In the genomic region with DNA sequence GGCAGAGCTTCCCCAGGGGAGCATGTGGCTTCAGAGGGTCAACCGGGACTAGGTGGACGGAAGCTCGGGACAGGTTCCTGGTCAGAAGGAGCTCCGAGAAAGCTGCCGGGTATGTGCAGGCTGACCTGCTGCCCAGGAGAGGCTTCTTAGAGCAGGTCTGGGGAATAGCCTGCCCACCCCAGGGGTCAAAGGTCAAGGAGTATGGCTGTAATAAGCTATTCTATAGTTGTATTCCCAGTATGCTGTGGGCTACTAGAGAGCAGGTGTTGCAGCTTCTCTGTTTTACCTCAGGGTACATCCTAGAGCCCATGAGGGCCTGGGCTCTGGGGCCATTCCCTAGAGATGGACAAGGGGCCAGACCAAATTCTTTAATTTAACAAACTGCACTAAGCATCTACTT, we compare ENCODE assay signal across 21 cellular contexts.
DNase-seq lines count a peak whose midpoint lies in the region; ATAC-seq and TF ChIP-seq lines count a peak whose summit lies in the region.
"Had no signal": no experiment of that assay in that cellular context is flagged by ENCODE, and none has a peak within 500 bp of the region (broad histone marks: within the 10 kb centered on the region; RNA-seq: fewer than 3 reads in every experiment).

No MANE protein-coding gene starts in this region.

- H3K9me3 Mint-ChIP-seq in WTC11 (no peaks in the 10 kb centered on the region), glutamatergic neuron (ENCODE audit: unreplicated experiment) (peaks cover 4% of the 10 kb centered on the region)
- H3K9me3 Mint-ChIP-seq in dendritic cell treated with granulocyte-macrophage colony-stimulating factor and Interleukin-4, amounts not matched to agents 40 ng/mL and 50 ng/mL, for 4 days: no peaks in the 10 kb centered on the region
- H3K9me3 Mint-ChIP-seq: CD4-positive, alpha-beta memory T cell; H9 had no signal

- CTCF ChIA-PET in WTC11 (lab: Charles Lee): interaction anchor here (0.9 to 3.6 kb wide), 4 partner anchors 39 to 289 kb away, joined by 3 to 22 read pairs (median 6); no protein-coding TSS in a partner anchor

- no peak for TF ChIP-seq CTCF in WTC11 (IDR thresholded peaks at IDR 0.05)
- no peak for TF ChIP-seq CTCF in glutamatergic neuron (IDR thresholded peaks at IDR 0.05; ENCODE audit: partially characterized antibody, unreplicated experiment)

- H3K27me3 Mint-ChIP-seq in WTC11 (ENCODE audit: low read depth): no peaks in the 10 kb centered on the region
- no peaks in the 10 kb centered on the region for H3K27me3 Mint-ChIP-seq in dendritic cell treated with granulocyte-macrophage colony-stimulating factor and Interleukin-4, amounts not matched to agents 40 ng/mL and 50 ng/mL, for 4 days
- no peaks in the 10 kb centered on the region for H3K27me3 Mint-ChIP-seq in glutamatergic neuron (ENCODE audit: unreplicated experiment)
- H3K27me3 Mint-ChIP-seq: CD4-positive, alpha-beta memory T cell had no signal

- H3K4me3 Mint-ChIP-seq in WTC11: no peak overlapping the region
- H3K4me3 Mint-ChIP-seq in dendritic cell treated with granulocyte-macrophage colony-stimulating factor and Interleukin-4, amounts not matched to agents 40 ng/mL and 50 ng/mL, for 4 days: no peak overlapping the region
- H3K4me3 Mint-ChIP-seq in glutamatergic neuron (ENCODE audit: unreplicated experiment): peak overlapping the region; percentile 12
- H3K4me3 Mint-ChIP-seq: CD14-positive monocyte; CD4-positive, alpha-beta memory T cell; H9 had no signal

- DNase-seq in WTC11 (ENCODE audit: low spot score) (no peak), glutamatergic neuron (no peak), RKO (ENCODE audit: low spot score) (no peak), pons (ENCODE audit: low spot score) (no peak)
- DNase-seq in activated CD4-positive, alpha-beta T cell treated with anti-CD3 and anti-CD28 coated beads, Interleukin-2, amount 50 U/mL, for 4 hours: no peak
- DNase-seq: 8988T; ACHN; AML-193; BE2C; Calu3; CD4-positive, alpha-beta memory T cell; COR-L47; DMS53; DMS79 treated with DMSO at 0.1 percent for 48 hours; GF-D8; GM23248 had no signal

- H3K4me1 Mint-ChIP-seq in WTC11 (peaks cover 15% of the 10 kb centered on the region), glutamatergic neuron (ENCODE audit: low read depth, unreplicated experiment) (peaks cover 36% of the 10 kb centered on the region)
- H3K4me1 Mint-ChIP-seq in dendritic cell treated with granulocyte-macrophage colony-stimulating factor and Interleukin-4, amounts not matched to agents 40 ng/mL and 50 ng/mL, for 4 days (ENCODE audit: low read depth): peaks cover 7% of the 10 kb centered on the region
- H3K4me1 Mint-ChIP-seq: CD14-positive monocyte; CD4-positive, alpha-beta memory T cell had no signal

- POLR2A ChIA-PET in WTC11 (lab: Charles Lee): no interaction called here

- H3K27ac Mint-ChIP-seq in WTC11 (peak overlapping the region; percentile 54; the same call in 1 of the 2 replicates), glutamatergic neuron (ENCODE audit: unreplicated experiment) (no peak overlapping the region)
- peak overlapping the region; percentile 25 for H3K27ac Mint-ChIP-seq in dendritic cell treated with granulocyte-macrophage colony-stimulating factor and Interleukin-4, amounts not matched to agents 40 ng/mL and 50 ng/mL, for 4 days

- no peak for ATAC-seq in WTC11
- ATAC-seq: A549, HCT116 had no signal

- intact Hi-C loops in dendritic cell treated with granulocyte-macrophage colony-stimulating factor and Interleukin-4, amounts not matched to agents 40 ng/mL and 50 ng/mL, for 4 days (cut with micrococcal nuclease): no loop called here

- H3K36me3 Mint-ChIP-seq in WTC11 (no peaks in the 10 kb centered on the region), glutamatergic neuron (ENCODE audit: unreplicated experiment) (no peaks in the 10 kb centered on the region)
- peaks cover 87% of the 10 kb centered on the region for H3K36me3 Mint-ChIP-seq in dendritic cell treated with granulocyte-macrophage colony-stimulating factor and Interleukin-4, amounts not matched to agents 40 ng/mL and 50 ng/mL, for 4 days (ENCODE audit: low read depth)

TF ChIP-seq in WTC11, 78 proteins besides CTCF, POLR2A, EP300 and RAD21:
- TF ChIP-seq, protein P1, sequence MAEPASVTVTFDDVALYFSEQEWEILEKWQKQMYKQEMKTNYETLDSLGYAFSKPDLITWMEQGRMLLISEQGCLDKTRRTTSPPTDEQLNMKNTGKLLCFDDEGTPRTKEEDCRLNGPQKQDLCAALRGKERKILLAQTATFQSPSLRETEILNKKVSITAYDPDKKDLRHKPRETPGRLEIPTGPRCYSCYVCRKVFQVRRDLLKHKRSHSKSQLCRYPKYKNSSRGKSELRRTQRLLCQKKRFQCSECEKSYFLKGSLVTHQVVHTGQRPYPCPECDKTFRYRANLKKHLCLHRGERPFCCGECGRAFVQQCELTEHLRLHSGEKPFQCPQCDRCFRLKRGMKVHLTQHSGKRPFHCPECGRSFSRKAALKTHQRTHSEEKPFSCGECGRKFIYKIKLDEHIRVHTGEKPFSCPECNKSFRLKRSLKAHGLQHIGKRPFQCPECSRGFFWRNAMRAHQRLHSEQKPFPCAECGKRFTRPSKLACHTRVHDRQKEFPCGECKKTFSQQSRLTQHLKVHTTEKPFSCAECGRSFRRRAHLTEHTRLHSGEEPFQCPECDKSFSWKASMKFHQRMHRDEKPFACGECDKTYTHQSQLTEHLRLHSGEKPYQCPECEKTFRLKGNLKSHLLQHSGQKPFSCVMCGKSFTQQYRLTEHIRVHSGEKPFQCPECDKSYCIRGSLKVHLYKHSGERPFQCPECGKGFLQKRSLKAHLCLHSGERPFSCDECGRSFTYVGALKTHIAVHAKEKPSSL (CRISPR knock-in tag; conservative IDR thresholded peaks at IDR 0.05): no peak
- TF ChIP-seq, protein P2, sequence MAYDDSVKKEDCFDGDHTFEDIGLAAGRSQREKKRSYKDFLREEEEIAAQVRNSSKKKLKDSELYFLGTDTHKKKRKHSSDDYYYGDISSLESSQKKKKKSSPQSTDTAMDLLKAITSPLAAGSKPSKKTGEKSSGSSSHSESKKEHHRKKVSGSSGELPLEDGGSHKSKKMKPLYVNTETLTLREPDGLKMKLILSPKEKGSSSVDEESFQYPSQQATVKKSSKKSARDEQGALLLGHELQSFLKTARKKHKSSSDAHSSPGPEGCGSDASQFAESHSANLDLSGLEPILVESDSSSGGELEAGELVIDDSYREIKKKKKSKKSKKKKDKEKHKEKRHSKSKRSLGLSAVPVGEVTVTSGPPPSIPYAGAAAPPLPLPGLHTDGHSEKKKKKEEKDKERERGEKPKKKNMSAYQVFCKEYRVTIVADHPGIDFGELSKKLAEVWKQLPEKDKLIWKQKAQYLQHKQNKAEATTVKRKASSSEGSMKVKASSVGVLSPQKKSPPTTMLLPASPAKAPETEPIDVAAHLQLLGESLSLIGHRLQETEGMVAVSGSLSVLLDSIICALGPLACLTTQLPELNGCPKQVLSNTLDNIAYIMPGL (CRISPR knock-in tag; IDR thresholded peaks at IDR 0.05): no peak
- TF ChIP-seq, protein P3, sequence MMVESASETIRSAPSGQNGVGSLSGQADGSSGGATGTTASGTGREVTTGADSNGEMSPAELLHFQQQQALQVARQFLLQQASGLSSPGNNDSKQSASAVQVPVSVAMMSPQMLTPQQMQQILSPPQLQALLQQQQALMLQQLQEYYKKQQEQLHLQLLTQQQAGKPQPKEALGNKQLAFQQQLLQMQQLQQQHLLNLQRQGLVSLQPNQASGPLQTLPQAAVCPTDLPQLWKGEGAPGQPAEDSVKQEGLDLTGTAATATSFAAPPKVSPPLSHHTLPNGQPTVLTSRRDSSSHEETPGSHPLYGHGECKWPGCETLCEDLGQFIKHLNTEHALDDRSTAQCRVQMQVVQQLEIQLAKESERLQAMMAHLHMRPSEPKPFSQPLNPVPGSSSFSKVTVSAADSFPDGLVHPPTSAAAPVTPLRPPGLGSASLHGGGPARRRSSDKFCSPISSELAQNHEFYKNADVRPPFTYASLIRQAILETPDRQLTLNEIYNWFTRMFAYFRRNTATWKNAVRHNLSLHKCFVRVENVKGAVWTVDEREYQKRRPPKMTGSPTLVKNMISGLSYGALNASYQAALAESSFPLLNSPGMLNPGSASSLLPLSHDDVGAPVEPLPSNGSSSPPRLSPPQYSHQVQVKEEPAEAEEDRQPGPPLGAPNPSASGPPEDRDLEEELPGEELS (CRISPR knock-in tag; IDR thresholded peaks at IDR 0.05): no peak
- TF ChIP-seq ZBTB21 (CRISPR knock-in tag; IDR thresholded peaks at IDR 0.05; ENCODE audit: borderline replicate concordance): no peak
- TF ChIP-seq ZNF219 (CRISPR knock-in tag; IDR thresholded peaks at IDR 0.05; ENCODE audit: borderline replicate concordance): no peak
- no peak for TF ChIP-seq TEAD1 (CRISPR knock-in tag; IDR thresholded peaks at IDR 0.05)
- no peak for TF ChIP-seq SP1 (CRISPR knock-in tag; conservative IDR thresholded peaks at IDR 0.05)
- TF ChIP-seq IRF2 (CRISPR knock-in tag; IDR thresholded peaks at IDR 0.05; ENCODE audit: borderline replicate concordance, low read depth): no peak
- no peak for TF ChIP-seq GABPB1 (CRISPR knock-in tag; IDR thresholded peaks at IDR 0.05)
- TF ChIP-seq ELF4 (CRISPR knock-in tag; IDR thresholded peaks at IDR 0.05; ENCODE audit: low read depth): no peak
- no peak for TF ChIP-seq ZNF423 (CRISPR knock-in tag; IDR thresholded peaks at IDR 0.05)
- no peak for TF ChIP-seq GTF2I (CRISPR knock-in tag; conservative IDR thresholded peaks at IDR 0.05)
- TF ChIP-seq KAT7 (CRISPR knock-in tag; IDR thresholded peaks at IDR 0.05; ENCODE audit: borderline replicate concordance): no peak
- TF ChIP-seq, protein P4, sequence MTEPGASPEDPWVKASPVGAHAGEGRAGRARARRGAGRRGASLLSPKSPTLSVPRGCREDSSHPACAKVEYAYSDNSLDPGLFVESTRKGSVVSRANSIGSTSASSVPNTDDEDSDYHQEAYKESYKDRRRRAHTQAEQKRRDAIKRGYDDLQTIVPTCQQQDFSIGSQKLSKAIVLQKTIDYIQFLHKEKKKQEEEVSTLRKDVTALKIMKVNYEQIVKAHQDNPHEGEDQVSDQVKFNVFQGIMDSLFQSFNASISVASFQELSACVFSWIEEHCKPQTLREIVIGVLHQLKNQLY (CRISPR knock-in tag; IDR thresholded peaks at IDR 0.05): no peak
- TF ChIP-seq ZNF232 (CRISPR knock-in tag; IDR thresholded peaks at IDR 0.05): no peak
- TF ChIP-seq CBFB (CRISPR knock-in tag; IDR thresholded peaks at IDR 0.05; ENCODE audit: low read depth): no peak
- TF ChIP-seq, protein P5, sequence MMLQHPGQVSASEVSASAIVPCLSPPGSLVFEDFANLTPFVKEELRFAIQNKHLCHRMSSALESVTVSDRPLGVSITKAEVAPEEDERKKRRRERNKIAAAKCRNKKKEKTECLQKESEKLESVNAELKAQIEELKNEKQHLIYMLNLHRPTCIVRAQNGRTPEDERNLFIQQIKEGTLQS (CRISPR knock-in tag; conservative IDR thresholded peaks at IDR 0.05): no peak
- TF ChIP-seq HMGA2 (CRISPR knock-in tag; IDR thresholded peaks at IDR 0.05): no peak
